ENCODE assay signal across 8 cellular contexts in the genomic region with DNA sequence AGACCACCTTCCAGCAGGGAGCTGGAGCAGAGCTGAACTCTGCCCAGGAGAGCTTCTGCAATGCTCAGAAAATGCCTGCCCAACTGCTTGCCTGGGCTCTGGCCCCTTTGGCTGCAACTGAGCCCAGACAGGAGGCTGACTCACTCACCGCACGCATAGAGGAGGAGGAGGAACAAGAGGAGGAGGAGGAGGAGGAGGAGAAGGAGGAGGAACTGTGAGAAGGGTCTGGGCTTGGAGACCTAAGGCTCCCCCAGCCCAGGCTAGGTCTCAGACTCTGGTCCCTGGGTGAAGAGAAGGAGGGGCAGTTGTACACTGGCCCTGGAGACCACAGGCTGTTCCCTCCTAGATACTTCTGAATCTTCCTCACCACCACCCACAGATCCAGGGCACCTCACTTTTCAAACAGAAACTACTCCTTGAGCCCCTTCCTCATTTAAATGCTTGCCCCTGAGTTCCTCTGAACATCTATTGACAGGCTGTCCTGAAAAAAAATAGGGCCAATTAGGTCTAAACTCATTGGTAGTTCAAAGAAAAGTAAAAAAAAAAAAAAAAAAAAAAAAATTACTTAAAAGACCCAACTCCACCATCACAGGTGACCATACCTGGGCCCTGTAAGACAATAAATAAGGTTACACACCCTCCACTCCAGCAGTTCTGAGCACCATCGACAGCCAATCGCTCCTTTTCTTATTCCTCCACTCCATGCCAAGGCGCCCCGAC. TPM values are rescaled to one million over a fixed set of nuclear protein-coding genes. Genes with fewer than 3 reads are reported as not detected.
DNase-seq lines count a peak whose midpoint lies in the region; ATAC-seq and TF ChIP-seq lines count a peak whose summit lies in the region.

No MANE protein-coding gene starts in this region.

- ATAC-seq in lung (ENCODE audit: insufficient read depth, low FRiP score) (no peak), GM18909 (IDR thresholded peaks at IDR 0.05; ENCODE audit: poor library complexity, unreplicated experiment) (no peak)

- no peaks in the 10 kb centered on the region for H3K9me3 ChIP-seq in lung (ENCODE audit: control insufficient read depth in 2 of 2, insufficient read depth in 1 of 2, low read length in 1 of 2)

- DNase-seq in AG10803 (ENCODE audit: low read depth) (peak; percentile 89), HUDEP-2 (lab: John Stamatoyannopoulos, UW; ENCODE audit: unreplicated experiment in 76 of 76) (peak in 63 of 76 experiments; percentile 7 to 71 (median 45)), lung (ENCODE audit: low spot score) (peak; percentile 70), SHP77 treated with DMSO at 0.1 percent for 48 hours (lab: John Stamatoyannopoulos, UW) (no peak)
- DNase-seq in central memory CD4-positive, alpha-beta T cell, result peak; percentile 34
- peak; percentile 79 for DNase-seq in stimulated activated CD8-positive, alpha-beta memory T cell treated with anti-CD3 and anti-CD28 coated beads, Interleukin-4, amount 100 ng/mL, for 48 hours

- H3K27ac ChIP-seq in VCaP, result peak overlapping the region; percentile 90
- peak overlapping the region in 1 of 2 donors; percentile 80 for H3K27ac ChIP-seq in lung (ENCODE audit: low read depth in 1 of 2, low read length in 1 of 2)

- TF ChIP-seq CTCF in AG10803 (conservative IDR thresholded peaks at IDR 0.05; ENCODE audit: low read length), result no peak
- TF ChIP-seq CTCF in VCaP (conservative IDR thresholded peaks at IDR 0.05), result no peak
- TF ChIP-seq CTCF in lung (IDR thresholded peaks at IDR 0.05; ENCODE audit: control extremely low read depth, extremely low read depth), result no peak

- 0 to 7% methylated on average over 6 of the region's 6 CpGs for WGBS in lung, 2 donors

- no peaks in the 10 kb centered on the region for H3K36me3 ChIP-seq in lung (ENCODE audit: control insufficient read depth in 2 of 2, insufficient read depth in 2 of 2, low read length in 2 of 2)

- H3K27me3 ChIP-seq in lung (ENCODE audit: control insufficient read depth, insufficient read depth), result no peaks in the 10 kb centered on the region

- H3K4me1 ChIP-seq in lung (ENCODE audit: control insufficient read depth in 2 of 2, insufficient read depth in 2 of 2, low read length in 2 of 2), result peaks cover 0 to 35% of the 10 kb centered on the region in 2 donors

- H3K4me3 ChIP-seq in AG10803 (ENCODE audit: low read length) (peak overlapping the region; percentile 92), lung (peak overlapping the region; percentile 30)

RNA-seq across cellular contexts. Expression of a gene that starts 0.7 kb away (rescaled TPM):
- total RNA-seq in lung, result 10 to 100 TPM in 1 of 2 donors, 1 to 10 TPM in 1; 4.4 to 27.4 TPM
- 10 to 100 TPM in 1 of 2 donors, 1 to 10 TPM in 1; 9.1 to 19.5 TPM for polyA plus RNA-seq in lung

RNA-seq across cellular contexts. Expression of a gene that starts 59.3 kb away (rescaled TPM):
- 10 to 100 TPM; 35.1 to 53.0 TPM for total RNA-seq in lung
- 10 to 100 TPM; 29.3 to 33.1 TPM for polyA plus RNA-seq in lung
